Comparison of ENCODE assay signal across 16 cellular contexts in genomic region chr2:17106418-17106817, GRCh38.
DNase-seq lines count a peak whose midpoint lies in the region; ATAC-seq lines count a peak whose summit lies in the region.
"Had no signal": no experiment of that assay in that cellular context is flagged by ENCODE, and none has a peak within 500 bp of the region (broad histone marks: within the 10 kb centered on the region; RNA-seq: fewer than 3 reads in every experiment).

No MANE protein-coding gene starts in this region.

- no CpG with 5 or more reads among the region's 1 CpG for WGBS in trophoblast cell (ENCODE audit: extremely low coverage, insufficient coverage, insufficient read length)

- H3K4me2 ChIP-seq in trophoblast cell (ENCODE audit: low read length): no peak overlapping the region
- H3K4me2 ChIP-seq: KMS-11 had no signal

- H2AK5ac ChIP-seq in trophoblast cell (ENCODE audit: low read length): no peak overlapping the region

- H3K4ac ChIP-seq in trophoblast cell (ENCODE audit: low read depth, low read length): no peak overlapping the region

- no peaks in the 10 kb centered on the region for H3K79me2 ChIP-seq in trophoblast cell (ENCODE audit: control insufficient read depth, insufficient read depth, low read length, poor library complexity)

- H4K12ac ChIP-seq in trophoblast cell (ENCODE audit: low read depth, low read length): no peak overlapping the region

- H3K27ac ChIP-seq in trophoblast cell (ENCODE audit: low read depth, low read length): no peak overlapping the region
- H3K27ac ChIP-seq: BLaER1 treated with 17β-estradiol and CSF1 and Interleukin-3, amounts not matched to agents 10 nM and 100 nM; GM23248; KMS-11 had no signal

- no peaks in the 10 kb centered on the region for H3K27me3 ChIP-seq in trophoblast cell (ENCODE audit: insufficient read depth, low read length)
- H3K27me3 ChIP-seq: BLaER1 treated with 17β-estradiol and CSF1 and Interleukin-3, amounts not matched to agents 10 nM and 100 nM had no signal

- DNase-seq in trophoblast cell (no peak), NCI-H2107 treated with DMSO at 0.1 percent for 48 hours (lab: John Stamatoyannopoulos, UW; ENCODE audit: unreplicated experiment) (no peak), KG1 (lab: John Stamatoyannopoulos, UW) (no peak), midbrain (lab: John Stamatoyannopoulos, UW) (no peak)
- no peak for DNase-seq in activated CD4-positive, alpha-beta T cell treated with anti-CD3 and anti-CD28 coated beads, Interleukin-2, amount 50 U/mL, for 1 hour
- DNase-seq: Calu3; CD8-positive, alpha-beta T cell; DND-41; EL; GM23248 had no signal

- no peak overlapping the region for H3K18ac ChIP-seq in trophoblast cell (ENCODE audit: low read length)

- H3K4me1 ChIP-seq in trophoblast cell (ENCODE audit: control insufficient read depth in 1 of 2, insufficient read depth in 2 of 2, low read length in 2 of 2): no peaks in the 10 kb centered on the region
- H3K4me1 ChIP-seq: HAP-1 had no signal

- H2BK12ac ChIP-seq in trophoblast cell (ENCODE audit: low read length): no peak overlapping the region

- H3K9ac ChIP-seq in trophoblast cell (ENCODE audit: low read length): no peak overlapping the region
- H3K9ac ChIP-seq: BLaER1 treated with 17β-estradiol and CSF1 and Interleukin-3, amounts not matched to agents 10 nM and 100 nM; GM23248; KMS-11 had no signal

- no peaks in the 10 kb centered on the region for H3K36me3 ChIP-seq in trophoblast cell (ENCODE audit: control insufficient read depth in 1 of 2, insufficient read depth in 2 of 2, low read length in 2 of 2)
- H3K36me3 ChIP-seq: BLaER1 treated with 17β-estradiol and CSF1 and Interleukin-3, amounts not matched to agents 10 nM and 100 nM; HAP-1 had no signal

- peak overlapping the region; percentile 62 for H3K23ac ChIP-seq in trophoblast cell (ENCODE audit: low read length)

- no peak overlapping the region for H3K4me3 ChIP-seq in trophoblast cell (ENCODE audit: low read depth, low read length)
- H3K4me3 ChIP-seq: BLaER1 treated with 17β-estradiol and CSF1 and Interleukin-3, amounts not matched to agents 10 nM and 100 nM; GM23248; HAP-1 had no signal

- no peaks in the 10 kb centered on the region for H3K9me3 ChIP-seq in trophoblast cell (ENCODE audit: insufficient read depth, low read depth, low read length)
- H3K9me3 ChIP-seq: BLaER1 treated with 17β-estradiol and CSF1 and Interleukin-3, amounts not matched to agents 10 nM and 100 nM; HAP-1 had no signal

- H3K14ac ChIP-seq in trophoblast cell (ENCODE audit: low read length): no peak overlapping the region

- no peak overlapping the region for H4K91ac ChIP-seq in trophoblast cell (ENCODE audit: low read depth, low read length)

- H2AFZ ChIP-seq in trophoblast cell (ENCODE audit: insufficient read depth, low read length, poor library complexity): no peak overlapping the region
- H2AFZ ChIP-seq: GM23248 had no signal

- H3K79me1 ChIP-seq in trophoblast cell (ENCODE audit: low read length): no peaks in the 10 kb centered on the region

- no peak overlapping the region for H2BK120ac ChIP-seq in trophoblast cell (ENCODE audit: insufficient read depth, low read length, poor library complexity)

- H2BK5ac ChIP-seq in trophoblast cell (ENCODE audit: low read depth, low read length, poor library complexity): no peak overlapping the region

- ATAC-seq in GM19324 (IDR thresholded peaks at IDR 0.05; ENCODE audit: low FRiP score, unreplicated experiment): peak; percentile 65
- peak; percentile 44 for ATAC-seq in GM21737 (IDR thresholded peaks at IDR 0.05; ENCODE audit: unreplicated experiment)
- ATAC-seq in HG03354 (IDR thresholded peaks at IDR 0.05; ENCODE audit: poor library complexity, severe bottlenecking, unreplicated experiment): peak; percentile 42
- ATAC-seq: CD8-positive, alpha-beta T cell had no signal

- no peak overlapping the region for H4K8ac ChIP-seq in trophoblast cell (ENCODE audit: low read depth, low read length)
